In the genomic region with DNA sequence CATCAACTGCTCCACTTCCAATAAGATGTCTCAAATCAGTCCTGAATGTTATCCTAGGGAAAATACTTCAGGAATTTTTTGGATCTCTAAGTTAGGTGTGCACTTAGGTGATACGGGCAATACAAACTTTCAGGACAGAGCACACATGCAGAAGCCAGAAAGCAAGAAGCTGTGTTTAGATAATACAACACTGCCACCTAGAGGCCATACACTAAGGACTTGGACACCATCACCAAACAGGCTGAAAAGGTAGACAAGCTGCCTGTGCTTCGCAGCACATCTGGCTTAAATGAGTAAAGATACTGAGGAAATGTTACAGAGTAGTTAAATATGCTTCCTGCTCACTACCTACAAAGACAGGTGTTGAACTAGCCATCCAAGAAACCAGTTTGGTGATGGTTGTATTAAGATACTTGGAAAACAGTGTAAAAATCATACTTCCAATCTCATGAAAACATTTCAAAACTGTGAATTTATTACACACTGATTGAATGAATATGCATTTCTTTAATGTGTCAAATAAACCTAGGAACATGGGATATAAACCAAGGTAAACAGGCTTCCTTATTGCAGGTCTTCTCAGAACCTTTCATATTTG, we compare ENCODE assay signal across 8 cellular contexts. TPM values are rescaled to one million over a fixed set of nuclear protein-coding genes. Genes with fewer than 3 reads are reported as not detected.
DNase-seq lines count a peak whose midpoint lies in the region; ATAC-seq and TF ChIP-seq lines count a peak whose summit lies in the region.

No MANE protein-coding gene starts in this region.

- H3K36me3 Mint-ChIP-seq in activated T-cell treated with anti-CD3 and anti-CD28 coated beads, Interleukin-2, amount 50 U/mL, for 4 hours (ENCODE audit: insufficient read depth), result peaks cover 15% of the 10 kb centered on the region

- H3K4me2 ChIP-seq in osteoblast (ENCODE audit: insufficient read depth, low read length), result no peak overlapping the region

- no peaks in the 10 kb centered on the region for H3K9me3 Mint-ChIP-seq in activated T-cell treated with anti-CD3 and anti-CD28 coated beads, Interleukin-2, amount 50 U/mL, for 4 hours

- peaks cover 1% of the 10 kb centered on the region for H3K4me1 Mint-ChIP-seq in activated T-cell treated with anti-CD3 and anti-CD28 coated beads, Interleukin-2, amount 50 U/mL, for 4 hours (ENCODE audit: low read depth)

- no peaks in the 10 kb centered on the region for H3K4me1 ChIP-seq in osteoblast (ENCODE audit: insufficient read depth, low read length)

- peaks cover 4% of the 10 kb centered on the region for H3K27me3 Mint-ChIP-seq in activated T-cell treated with anti-CD3 and anti-CD28 coated beads, Interleukin-2, amount 50 U/mL, for 4 hours (ENCODE audit: low read depth)

- DNase-seq in activated T-cell treated with anti-CD3 and anti-CD28 coated beads for 24 hours (ENCODE audit: low read depth) (peak; percentile 45), HUDEP-2 (lab: John Stamatoyannopoulos, UW; ENCODE audit: unreplicated experiment in 76 of 76) (peak in 50 of 76 experiments; percentile 8 to 84 (median 63)), NCI-H82 treated with DMSO at 0.1 percent for 48 hours (lab: John Stamatoyannopoulos, UW; ENCODE audit: unreplicated experiment) (peak; percentile 83), foreskin melanocyte (peak; percentile 56), osteoblast (ENCODE audit: insufficient read length, low spot score, missing footprints) (peak; percentile 81)
- DNase-seq in activated T-cell treated with anti-CD3 and anti-CD28 coated beads, Interleukin-2, amount 50 U/mL, for 1 hour, result no peak
- DNase-seq in activated T-cell treated with anti-CD3 and anti-CD28 coated beads, Interleukin-2, amount 50 U/mL, for 4 hours, result peak; percentile 26

- peaks cover 9% of the 10 kb centered on the region for H3K79me2 ChIP-seq in osteoblast (ENCODE audit: insufficient read depth, low read length)

- H3K27ac ChIP-seq in osteoblast (ENCODE audit: low read depth, low read length), result no peak overlapping the region

- TF ChIP-seq CTCF in osteoblast (IDR thresholded peaks at IDR 0.05; ENCODE audit: extremely low read depth, low read depth, low read length), result peak; percentile 76

- peaks cover 24% of the 10 kb centered on the region for H3K36me3 ChIP-seq in osteoblast (ENCODE audit: insufficient read depth, low read length)

- H3K27me3 ChIP-seq in osteoblast (ENCODE audit: insufficient read depth, low read length), result peaks cover 15% of the 10 kb centered on the region

- H3K4me3 Mint-ChIP-seq in activated T-cell treated with anti-CD3 and anti-CD28 coated beads, Interleukin-2, amount 50 U/mL, for 4 hours, result no peak overlapping the region

- H4K20me1 ChIP-seq in osteoblast (ENCODE audit: insufficient read depth, low read length), result peaks cover 6% of the 10 kb centered on the region

- no peaks in the 10 kb centered on the region for H3K9me3 ChIP-seq in osteoblast (ENCODE audit: low read depth, low read length)

- no peak overlapping the region for H2AFZ ChIP-seq in osteoblast (ENCODE audit: low read length)

- peak; percentile 88 to 89 for ATAC-seq in activated T-cell treated with anti-CD3 and anti-CD28 coated beads, Interleukin-2, amount 50 U/mL, for 4 hours
- ATAC-seq in HG02840 (IDR thresholded peaks at IDR 0.05; ENCODE audit: low FRiP score, unreplicated experiment), result no peak

- no peak overlapping the region for H3K4me3 ChIP-seq in osteoblast (ENCODE audit: insufficient read depth, low read length)

RNA-seq across cellular contexts. Expression of a gene that starts 24.2 kb away (rescaled TPM):
- 10 to 100 TPM; 12.4 to 20.2 (median 16.5) TPM for total RNA-seq in activated T-cell treated with anti-CD3 and anti-CD28 coated beads, Interleukin-2, amount 50 U/mL, for 4 hours
- 57.9 and 64.5 TPM in 2 replicates for total RNA-seq in osteoblast

RNA-seq across cellular contexts. Expression of a gene that starts 37.8 kb away (rescaled TPM):
- total RNA-seq in activated T-cell treated with anti-CD3 and anti-CD28 coated beads, Interleukin-2, amount 50 U/mL, for 4 hours, result 10 to 100 TPM; 38.0 to 50.3 (median 48.9) TPM
- 2.1 and 2.5 TPM in 2 replicates for total RNA-seq in osteoblast

RNA-seq across cellular contexts. Expression of a gene that starts 46.1 kb away (rescaled TPM):
- not detected for total RNA-seq in activated T-cell treated with anti-CD3 and anti-CD28 coated beads, Interleukin-2, amount 50 U/mL, for 4 hours
- total RNA-seq in osteoblast, result not detected in 2 replicates

Comparison
In these comparisons a context has a peak if more than half of its experiments do, and no peak if none do; other contexts are left out.
1. RNA of a gene that starts 37.8 kb away (total RNA-seq): 38.0 to 50.3 TPM in activated T-cell treated with anti-CD3 and anti-CD28 coated beads, Interleukin-2, amount 50 U/mL, for 4 hours; 2.1 to 2.5 TPM in osteoblast; every median in the first group is over 10 times any median in the second.